Comparison of ENCODE assay signal across 23 cellular contexts in the genomic region with DNA sequence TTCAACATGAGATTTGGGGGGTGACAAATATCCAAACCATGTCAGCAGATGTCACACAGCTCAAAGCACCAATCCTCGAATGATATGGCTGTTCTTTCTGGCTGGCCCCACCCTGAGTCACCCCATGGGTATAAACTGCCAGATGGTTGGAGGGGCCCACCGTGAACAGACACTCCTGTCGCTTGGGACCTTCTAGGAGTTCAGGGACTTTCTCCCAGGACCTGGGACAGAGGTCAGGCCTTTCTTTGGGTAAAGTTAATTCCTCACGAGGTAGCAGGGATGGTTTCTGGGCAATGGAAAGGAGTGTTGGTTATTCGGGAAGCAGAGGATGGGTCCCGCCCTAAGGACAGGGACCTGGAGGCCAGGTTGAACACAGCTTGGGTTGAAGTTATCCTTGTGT.
"Had no signal": no experiment of that assay in that cellular context is flagged by ENCODE, and none has a peak within 500 bp of the region (broad histone marks: within the 10 kb centered on the region; RNA-seq: fewer than 3 reads in every experiment).

No MANE protein-coding gene starts in this region.

- H3K4me3 ChIP-seq: colonic mucosa, dorsolateral prefrontal cortex, esophagus squamous epithelium, gastrocnemius medialis, heart right ventricle, left lung, lower lobe of right lung had no signal

- H3K36me3 ChIP-seq: colonic mucosa, esophagus squamous epithelium, gastrocnemius medialis, heart right ventricle, left lung, lower lobe of right lung had no signal

- H3K27ac ChIP-seq: colonic mucosa, dorsolateral prefrontal cortex, epithelial cell of prostate, esophagus squamous epithelium, gastrocnemius medialis, heart right ventricle, left lung, lower lobe of right lung had no signal

- DNase-seq: colonic mucosa; dermis blood vessel endothelial cell; dorsolateral prefrontal cortex; effector CD4-positive, alpha-beta T cell; effector memory CD4-positive, alpha-beta T cell; erythroblast; esophagus squamous epithelium; foreskin fibroblast; foreskin melanocyte; gastrocnemius medialis; glutamatergic neuron; head of caudate nucleus; heart right ventricle; hypothalamus; immature natural killer cell; left cardiac atrium; left lung; left ventricle myocardium superior; lower lobe of right lung; mesendoderm; midbrain; naive thymus-derived CD4-positive, alpha-beta T cell had no signal

- H3K27me3 ChIP-seq: colonic mucosa, esophagus squamous epithelium, gastrocnemius medialis, left lung had no signal

- H3K4me1 ChIP-seq: colonic mucosa, esophagus squamous epithelium, gastrocnemius medialis, heart right ventricle, left lung, lower lobe of right lung had no signal

- H3K9me3 ChIP-seq: colonic mucosa, esophagus squamous epithelium, gastrocnemius medialis, heart right ventricle, lower lobe of right lung had no signal
